In the genomic region with DNA sequence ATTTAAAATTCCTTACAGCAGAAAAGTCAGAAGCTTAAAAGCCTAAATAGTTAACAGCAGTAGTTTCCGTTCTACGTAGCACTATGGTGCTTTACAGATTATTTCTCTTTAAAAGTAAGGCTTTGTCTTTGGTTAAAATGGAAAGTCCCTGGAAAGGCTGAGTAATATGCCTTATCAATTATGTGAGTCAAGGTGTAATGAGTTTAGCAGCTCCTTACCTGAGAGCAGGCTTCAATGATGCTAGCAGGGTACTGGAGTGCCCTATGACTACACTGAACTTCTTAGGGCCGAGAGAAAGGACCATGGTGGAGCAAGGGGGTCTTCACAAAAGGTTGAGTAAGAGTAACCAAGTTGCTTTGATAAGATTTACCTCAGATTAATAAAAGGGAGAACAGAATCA, we compare ENCODE assay signal across 27 cellular contexts. TPM values are rescaled to one million over a fixed set of nuclear protein-coding genes. Genes with fewer than 3 reads are reported as not detected.
"Had no signal": no experiment of that assay in that cellular context is flagged by ENCODE, and none has a peak within 500 bp of the region (broad histone marks: within the 10 kb centered on the region; RNA-seq: fewer than 3 reads in every experiment).

No MANE protein-coding gene starts in this region.

- H3K4me1 ChIP-seq: adrenal gland had no signal

- H3K9me3 Mint-ChIP-seq: activated CD8-positive, alpha-beta T cell treated with anti-CD3 and anti-CD28 coated beads for 36 hours; activated naive CD4-positive, alpha-beta T cell treated with anti-CD3 and anti-CD28 coated beads for 36 hours; activated naive CD4-positive, alpha-beta T cell treated with anti-CD3 and anti-CD28 coated beads, Interleukin-2, amount 50 U/mL, for 24 hours; activated naive CD8-positive, alpha-beta T cell treated with anti-CD3 and anti-CD28 coated beads for 36 hours; activated naive CD8-positive, alpha-beta T cell treated with anti-CD3 and anti-CD28 coated beads, Interleukin-2, amount 50 U/mL, for 24 hours; activated T-cell treated with anti-CD3 and anti-CD28 coated beads, Interleukin-2, amount 50 U/mL, for 4 hours; activated T-helper 2 cell treated with anti-CD3 and anti-CD28 coated beads, Interferon-gamma antibody, Interleukin-2, Interleukin-4, amounts not matched to agents 10 μg/mL and 5 μg/mL and 100 μg/mL, durations not matched to agents 14 hours and 24 hours and 36 hours; brain had no signal

- H3K4me3 Mint-ChIP-seq: activated CD8-positive, alpha-beta T cell treated with anti-CD3 and anti-CD28 coated beads for 36 hours; activated naive CD4-positive, alpha-beta T cell treated with anti-CD3 and anti-CD28 coated beads for 36 hours; activated naive CD4-positive, alpha-beta T cell treated with anti-CD3 and anti-CD28 coated beads, Interleukin-2, amount 50 U/mL, for 24 hours; activated naive CD8-positive, alpha-beta T cell treated with anti-CD3 and anti-CD28 coated beads for 36 hours; activated naive CD8-positive, alpha-beta T cell treated with anti-CD3 and anti-CD28 coated beads, Interleukin-2, amount 50 U/mL, for 24 hours; activated T-cell treated with anti-CD3 and anti-CD28 coated beads, Interleukin-2, amount 50 U/mL, for 4 hours; brain; effector memory CD8-positive, alpha-beta T cell; T-helper 17 cell had no signal

- H3K27ac Mint-ChIP-seq: activated CD8-positive, alpha-beta T cell treated with anti-CD3 and anti-CD28 coated beads for 36 hours; activated naive CD4-positive, alpha-beta T cell treated with anti-CD3 and anti-CD28 coated beads for 36 hours; activated naive CD4-positive, alpha-beta T cell treated with anti-CD3 and anti-CD28 coated beads, Interleukin-2, amount 50 U/mL, for 24 hours; activated naive CD8-positive, alpha-beta T cell treated with anti-CD3 and anti-CD28 coated beads for 36 hours; activated naive CD8-positive, alpha-beta T cell treated with anti-CD3 and anti-CD28 coated beads, Interleukin-2, amount 50 U/mL, for 24 hours; activated T-helper 2 cell treated with anti-CD3 and anti-CD28 coated beads, Interferon-gamma antibody, Interleukin-2, Interleukin-4, amounts not matched to agents 10 μg/mL and 5 μg/mL and 100 μg/mL, durations not matched to agents 14 hours and 24 hours and 36 hours; brain; effector memory CD8-positive, alpha-beta T cell; T-helper 17 cell had no signal

- H3K36me3 Mint-ChIP-seq: activated naive CD4-positive, alpha-beta T cell treated with anti-CD3 and anti-CD28 coated beads, Interleukin-2, amount 50 U/mL, for 24 hours; activated naive CD8-positive, alpha-beta T cell treated with anti-CD3 and anti-CD28 coated beads for 36 hours; brain had no signal

- H3K36me3 ChIP-seq: adrenal gland, esophagus squamous epithelium had no signal

- H3K4me3 ChIP-seq: adrenal gland, esophagus squamous epithelium had no signal

- ATAC-seq: activated CD8-positive, alpha-beta T cell treated with anti-CD3 and anti-CD28 coated beads for 36 hours; activated naive CD8-positive, alpha-beta T cell treated with anti-CD3 and anti-CD28 coated beads, Interleukin-2, amount 50 U/mL, for 24 hours; activated T-cell treated with anti-CD3 and anti-CD28 coated beads, Interleukin-2, amount 50 U/mL, for 4 hours; effector memory CD8-positive, alpha-beta T cell; T-helper 17 cell had no signal

- H3K4me1 Mint-ChIP-seq: activated naive CD4-positive, alpha-beta T cell treated with anti-CD3 and anti-CD28 coated beads, Interleukin-2, amount 50 U/mL, for 24 hours; activated naive CD8-positive, alpha-beta T cell treated with anti-CD3 and anti-CD28 coated beads for 36 hours; activated naive CD8-positive, alpha-beta T cell treated with anti-CD3 and anti-CD28 coated beads, Interleukin-2, amount 50 U/mL, for 24 hours; brain; T-helper 17 cell had no signal

- DNase-seq: activated CD4-positive, alpha-beta T cell treated with anti-CD3 and anti-CD28 coated beads for 48 hours; activated CD4-positive, alpha-beta T cell treated with anti-CD3 and anti-CD28 coated beads, Interleukin-2, amount 50 U/mL, for 1 hour; activated CD4-positive, alpha-beta T cell treated with anti-CD3 and anti-CD28 coated beads, Interleukin-2, amount 50 U/mL, for 48 hours; activated CD8-positive, alpha-beta memory T cell treated with anti-CD3 and anti-CD28 coated beads for 24 hours; activated CD8-positive, alpha-beta T cell treated with anti-CD3 and anti-CD28 coated beads for 36 hours; activated effector memory CD4-positive, alpha-beta T cell treated with anti-CD3 and anti-CD28 coated beads, Interleukin-2, amount 50 U/mL, for 16 hours; activated naive CD4-positive, alpha-beta T cell treated with anti-CD3 and anti-CD28 coated beads for 36 hours; activated naive CD8-positive, alpha-beta T cell treated with anti-CD3 and anti-CD28 coated beads for 36 hours; activated naive CD8-positive, alpha-beta T cell treated with anti-CD3 and anti-CD28 coated beads, Interleukin-2, amount 50 U/mL, for 24 hours; activated T-cell treated with anti-CD3 and anti-CD28 coated beads, Interleukin-2, amount 50 U/mL, for 4 hours; adrenal gland; amygdala; aorta; caudate nucleus; cortex of kidney; dermis blood vessel endothelial cell; effector CD4-positive, alpha-beta T cell; effector memory CD8-positive, alpha-beta T cell; esophagus squamous epithelium; head of caudate nucleus; T-helper 1 cell; T-helper 17 cell had no signal

- H3K27ac ChIP-seq: adrenal gland, epithelial cell of prostate, esophagus squamous epithelium had no signal

- H3K9me3 ChIP-seq: adrenal gland, esophagus squamous epithelium had no signal

RNA-seq across cellular contexts. Expression of gene NKX6-1, which starts 12.6 kb away (rescaled TPM):
- total RNA-seq: activated CD8-positive, alpha-beta T cell treated with anti-CD3 and anti-CD28 coated beads for 36 hours; activated naive CD4-positive, alpha-beta T cell treated with anti-CD3 and anti-CD28 coated beads for 36 hours; activated naive CD8-positive, alpha-beta T cell treated with anti-CD3 and anti-CD28 coated beads for 36 hours; activated T-cell treated with anti-CD3 and anti-CD28 coated beads, Interleukin-2, amount 50 U/mL, for 4 hours; activated T-helper 2 cell treated with anti-CD3 and anti-CD28 coated beads, Interferon-gamma antibody, Interleukin-2, Interleukin-4, amounts not matched to agents 10 μg/mL and 5 μg/mL and 100 μg/mL, durations not matched to agents 14 hours and 24 hours and 36 hours; dermis blood vessel endothelial cell; fibroblast of villous mesenchyme had no signal
- polyA plus RNA-seq: adrenal gland had no signal
